Comparison of ENCODE assay signal across 15 cellular contexts in the genomic region with DNA sequence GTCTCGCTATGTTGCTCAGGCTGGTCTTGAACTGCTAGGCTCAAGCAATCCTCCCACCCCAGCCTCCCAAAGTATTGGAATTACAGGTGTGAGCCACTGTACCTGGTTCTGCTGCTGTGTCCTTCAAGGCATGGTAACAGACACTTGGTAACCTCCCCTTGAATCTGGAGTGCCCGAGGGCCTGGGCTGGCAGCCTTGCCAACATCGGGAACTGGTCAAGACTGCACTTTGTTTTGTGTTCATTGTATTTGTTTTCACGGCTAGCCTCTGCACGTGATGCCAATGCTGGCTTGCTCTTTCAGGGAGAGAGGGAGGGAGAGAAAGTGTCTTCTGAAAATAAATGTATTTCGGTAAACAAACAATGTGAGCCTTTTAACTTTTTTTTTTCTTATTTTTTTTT. TPM values are rescaled to one million over a fixed set of nuclear protein-coding genes. Genes with fewer than 3 reads are reported as not detected.
DNase-seq lines count a peak whose midpoint lies in the region; ATAC-seq and TF ChIP-seq lines count a peak whose summit lies in the region.
"Had no signal": no experiment of that assay in that cellular context is flagged by ENCODE, and none has a peak within 500 bp of the region (broad histone marks: within the 10 kb centered on the region; RNA-seq: fewer than 3 reads in every experiment).

No MANE protein-coding gene starts in this region.

- H3K4me1 ChIP-seq in colonic mucosa: no peaks in the 10 kb centered on the region

- H3K36me3 ChIP-seq in colonic mucosa: no peaks in the 10 kb centered on the region
- H3K36me3 ChIP-seq: heart left ventricle, thoracic aorta had no signal

- intact Hi-C loops in colonic mucosa (cut with DNase I): no loop called here

- no peaks in the 10 kb centered on the region for H3K9me3 ChIP-seq in colonic mucosa
- H3K9me3 ChIP-seq: heart left ventricle, thoracic aorta had no signal

- H3K4me3 ChIP-seq in LNCaP clone FGC (ENCODE audit: low read depth, low read length) (no peak overlapping the region), colonic mucosa (no peak overlapping the region)
- H3K4me3 ChIP-seq: heart left ventricle, thoracic aorta had no signal

- H3K9ac ChIP-seq in colonic mucosa (ENCODE audit: low read depth in 2 of 2, low read length in 2 of 2): no peak overlapping the region

- H3K27me3 ChIP-seq in colonic mucosa: no peaks in the 10 kb centered on the region
- H3K27me3 ChIP-seq: heart left ventricle had no signal

- H3K27ac ChIP-seq in VCaP (peak overlapping the region; percentile 61), colonic mucosa (no peak overlapping the region)
- H3K27ac ChIP-seq: heart left ventricle, thoracic aorta had no signal

- no peak for ATAC-seq in HG03520 (IDR thresholded peaks at IDR 0.05; ENCODE audit: unreplicated experiment)
- ATAC-seq in GM21529 (IDR thresholded peaks at IDR 0.05; ENCODE audit: unreplicated experiment): no peak
- ATAC-seq: heart left ventricle had no signal

- TF ChIP-seq CTCF in LNCaP clone FGC (IDR thresholded peaks at IDR 0.05; ENCODE audit: control insufficient read depth, extremely low read depth, insufficient read depth): no peak
- TF ChIP-seq CTCF in VCaP (conservative IDR thresholded peaks at IDR 0.05): no peak
- TF ChIP-seq CTCF in colonic mucosa (IDR thresholded peaks at IDR 0.05): no peak

- DNase-seq in LNCaP clone FGC (ENCODE audit: low read depth): peak; percentile 95
- DNase-seq in hippocampal formation (lab: John Stamatoyannopoulos, UW): peak; percentile 65 to 77
- peak; percentile 80 for DNase-seq in putamen (ENCODE audit: low spot score)
- no peak for DNase-seq in central memory CD4-positive, alpha-beta T cell
- no peak for DNase-seq in colonic mucosa
- DNase-seq: amniotic stem cell, dermis blood vessel endothelial cell, heart left ventricle, NCI-H1694, NCI-H526 treated with DMSO at 0.1 percent for 48 hours, SW 1271 had no signal

RNA-seq across cellular contexts. Expression of gene CERS4, which starts 12.0 kb away (rescaled TPM):
- 1 to 10 TPM; 2.9 to 5.3 TPM for total RNA-seq in colonic mucosa

Comparison
In these comparisons a context has a peak if more than half of its experiments do, and no peak if none do; other contexts are left out.
1. DNase-seq: peak in LNCaP clone FGC (single experiment), hippocampal formation (2 of 2) and putamen (single experiment); none in central memory CD4-positive, alpha-beta T cell (single experiment) and colonic mucosa (single experiment).